14 cellular contexts compared by ENCODE assay signal in the genomic region with DNA sequence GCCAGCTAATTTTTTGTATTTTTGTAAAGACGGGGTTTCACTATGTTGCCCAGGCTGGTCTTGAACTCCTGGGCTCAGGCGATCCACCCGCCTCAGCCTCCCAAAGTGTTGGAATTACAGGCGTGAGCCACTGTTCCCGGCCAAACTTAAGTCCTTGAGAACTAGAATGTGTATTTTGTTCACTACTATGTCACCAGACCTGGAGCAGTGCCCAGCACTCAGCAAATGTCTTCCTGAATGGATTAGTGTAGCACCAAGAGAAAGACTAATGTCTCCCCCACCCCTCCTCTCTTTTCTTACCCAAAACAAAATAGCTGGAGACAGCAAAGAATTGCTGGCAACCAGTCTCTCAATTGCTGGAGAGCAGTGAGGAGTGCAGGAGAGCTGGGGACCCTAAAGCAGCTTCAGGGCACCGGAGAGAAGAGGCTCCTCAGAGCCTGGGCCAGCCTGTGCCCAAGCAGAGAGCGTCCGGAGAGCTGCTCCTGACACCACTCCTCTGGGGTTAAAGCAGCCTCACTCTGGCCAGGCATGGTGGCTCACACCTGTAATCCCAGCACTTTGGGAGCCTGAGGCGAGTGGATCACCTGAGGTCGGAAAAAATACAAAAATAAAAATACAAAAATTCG. TPM values are rescaled to one million over a fixed set of nuclear protein-coding genes. Genes with fewer than 3 reads are reported as not detected.
A peak's percentile ranks its signal among the peaks of the same experiment; 100 is the strongest.
DNase-seq lines count a peak whose midpoint lies in the region; ATAC-seq, FAIRE-seq and TF ChIP-seq lines count a peak whose summit lies in the region.
"Had no signal": no experiment of that assay in that cellular context is flagged by ENCODE, and none has a peak within 500 bp of the region (broad histone marks: within the 10 kb centered on the region; RNA-seq: fewer than 3 reads in every experiment).

No MANE protein-coding gene starts in this region.

- DNase-seq in H4 (ENCODE audit: low spot score) (peak; percentile 83), astrocyte of the hippocampus (ENCODE audit: low read depth, low spot score) (peak; percentile 93), left ventricle myocardium inferior (peak; percentile 59), psoas muscle (peak; percentile 69 to 76), DMS 273 treated with DMSO at 0.1 percent for 48 hours (lab: John Stamatoyannopoulos, UW) (no peak), NCI-H1105 (lab: John Stamatoyannopoulos, UW) (no peak), GM12891 (ENCODE audit: insufficient read length, low spot score) (no peak)
- no peak for DNase-seq in stimulated activated naive CD4-positive, alpha-beta T cell treated with Interleukin-2 at 50 U/mL for 16 hours (lab: John Stamatoyannopoulos, UW)
- DNase-seq: COR-L47, NCI-H1694, T-helper 1 cell had no signal

- peak overlapping the region; percentile 84 for H3K27ac ChIP-seq in left ventricle myocardium inferior (replicated peaks)
- no peak overlapping the region for H3K27ac ChIP-seq in psoas muscle

- H3K36me3 ChIP-seq in left ventricle myocardium inferior (no peaks in the 10 kb centered on the region), psoas muscle (ENCODE audit: insufficient read depth in 1 of 2, low read depth in 1 of 2) (no peaks in the 10 kb centered on the region)

- H3K4me3 ChIP-seq in left ventricle myocardium inferior (no peak overlapping the region), psoas muscle (no peak overlapping the region)
- H3K4me3 ChIP-seq: mucosa of descending colon had no signal

- H3K27me3 ChIP-seq in left ventricle myocardium inferior (ENCODE audit: low read depth), result no peaks in the 10 kb centered on the region
- no peaks in the 10 kb centered on the region for H3K27me3 ChIP-seq in psoas muscle (ENCODE audit: insufficient read depth in 3 of 3, low read length in 2 of 3)

- ATAC-seq in psoas muscle, result peak; percentile 24 to 49 (median 26)
- ATAC-seq: mucosa of descending colon had no signal

- intact Hi-C loops in left ventricle myocardium inferior (cut with micrococcal nuclease) (loop anchor here (10.0 kb wide), 1 partner anchor 57 kb away; a partner anchor contains a TSS), psoas muscle (cut with DNase I) (loop anchor here in 1 of 2 donors (5.0 kb wide), 1 partner anchor 44 kb away; no protein-coding TSS in a partner anchor)

- no peaks in the 10 kb centered on the region for H3K9me3 ChIP-seq in left ventricle myocardium inferior (replicated peaks)
- H3K9me3 ChIP-seq in psoas muscle, result no peaks in the 10 kb centered on the region
- H3K9me3 ChIP-seq: mucosa of descending colon had no signal

- TF ChIP-seq CTCF in left ventricle myocardium inferior (IDR thresholded peaks at IDR 0.05; ENCODE audit: borderline replicate concordance) (no peak), psoas muscle (IDR thresholded peaks at IDR 0.05) (no peak)

- FAIRE-seq in GM12891 (lab: Jason Lieb, UNC), result no peak
- FAIRE-seq: GM18507, H1 had no signal

- 56 to 64% (median 60%) methylated on average over 11 of the region's 11 CpGs for WGBS in psoas muscle, 3 donors

- peaks cover 29% of the 10 kb centered on the region for H3K4me1 ChIP-seq in left ventricle myocardium inferior
- no peaks in the 10 kb centered on the region for H3K4me1 ChIP-seq in psoas muscle

- TF ChIP-seq POLR2A in GM12891 (IDR thresholded peaks at IDR 0.05; ENCODE audit: low read depth, low read length), result no peak

TF ChIP-seq in GM12891, 5 proteins besides CTCF, POLR2A, EP300 and RAD21:
- TF ChIP-seq TAF1 (IDR thresholded peaks at IDR 0.05; ENCODE audit: low read depth, low read length) (no peak), POU2F2 (IDR thresholded peaks at IDR 0.05; ENCODE audit: low read depth, low read length) (no peak), POLR2AphosphoS5 (IDR thresholded peaks at IDR 0.05; ENCODE audit: low read depth, low read length) (no peak), PAX5 (IDR thresholded peaks at IDR 0.05; ENCODE audit: insufficient read depth, low read length, severe bottlenecking) (no peak)

RNA-seq across cellular contexts. Expression of a gene that starts 14.9 kb away (rescaled TPM):
- 0.41 and 1.0 TPM in 2 replicates for total RNA-seq in H4 (2014; rRNA removed; shearing (Covaris generic))
- total RNA-seq in left ventricle myocardium inferior (2.7 TPM), psoas muscle (10 to 100 TPM in 1 of 4 donors, 1 to 10 TPM in 1, under 1 TPM in 2; 0.56 to 10.4 (median 5.0) TPM)
- polyA plus RNA-seq in psoas muscle, result 1 to 10 TPM; 5.5 to 6.9 (median 5.7) TPM
- polyA plus RNA-seq in GM12891 (2012; ENCODE audit: low read depth, missing spikeins), result 0.04 TPM

RNA-seq across cellular contexts. Expression of a gene that starts 50.3 kb away (rescaled TPM):
- total RNA-seq in H4 (2014; rRNA removed; shearing (Covaris generic)), result 93.4 and 125 TPM in 2 replicates
- total RNA-seq in left ventricle myocardium inferior (213 TPM), psoas muscle (100 to 1,000 TPM; 122 to 185 (median 142) TPM)
- 100 to 1,000 TPM; 158 to 263 (median 210) TPM for polyA plus RNA-seq in psoas muscle
- 95.9 TPM for polyA plus RNA-seq in GM12891 (2012; ENCODE audit: low read depth, missing spikeins)

Comparison
In these comparisons a context has a peak if more than half of its experiments do, and no peak if none do; other contexts are left out.
1. DNase-seq: peak in H4 (single experiment), astrocyte of the hippocampus (single experiment), left ventricle myocardium inferior (single experiment) and psoas muscle (2 of 2); none in DMS 273 treated with DMSO at 0.1 percent for 48 hours (single experiment), stimulated activated naive CD4-positive, alpha-beta T cell treated with Interleukin-2 at 50 U/mL for 16 hours (single experiment), NCI-H1105 (single experiment) and GM12891 (single experiment).